ENCODE assay signal across 2 cellular contexts in genomic region chr6:39251406-39251805, GRCh38.
TF ChIP-seq lines count a peak whose summit lies in the region.

No MANE protein-coding gene starts in this region.

TF ChIP-seq in PFSK-1, 5 proteins besides CTCF, POLR2A, EP300 and RAD21 (continued from another document):
- TF ChIP-seq REST (IDR thresholded peaks at IDR 0.05; ENCODE audit: insufficient read depth in 1 of 2, low read depth in 2 of 2, low read length in 2 of 2), result peak in 1 of 2 experiments; percentile 57; a peak in 1 of 4 replicates
- TF ChIP-seq FOXP2 (optimal IDR thresholded peaks at IDR 0.05; ENCODE audit: borderline replicate concordance, extremely low read depth, extremely low read length, insufficient read depth), result no peak

TF ChIP-seq in liver, 16 proteins besides CTCF, POLR2A, EP300 and RAD21 (continued from another document):
- TF ChIP-seq REST (IDR thresholded peaks at IDR 0.05), result peak; percentile 46
